Comparison of ENCODE assay signal across 23 cellular contexts in genomic region chr16:9557266-9557665, GRCh38.
DNase-seq lines count a peak whose midpoint lies in the region; ATAC-seq, FAIRE-seq and TF ChIP-seq lines count a peak whose summit lies in the region.
"Had no signal": no experiment of that assay in that cellular context is flagged by ENCODE, and none has a peak within 500 bp of the region (broad histone marks: within the 10 kb centered on the region; RNA-seq: fewer than 3 reads in every experiment).

No MANE protein-coding gene starts in this region.

- peaks cover 0 to 5% (median 0%) of the 10 kb centered on the region in 4 donors for H3K27me3 ChIP-seq in esophagus muscularis mucosa

- DNase-seq in A549 (ENCODE audit: low read depth in 1 of 2, low spot score in 1 of 2) (no peak), esophagus muscularis mucosa (ENCODE audit: extremely low spot score) (no peak), NAMALWA (ENCODE audit: low spot score) (no peak), EL (no peak)
- DNase-seq: Calu3; CD8-positive, alpha-beta memory T cell; DMS153; Karpas-422; MV-4-11; NCI-H1417; NCI-H1694 treated with DMSO at 0.1 percent for 48 hours; NCI-H510A treated with DMSO at 0.1 percent for 48 hours; NCI-H774; NK-92 treated with Interleukin-12 subunit alpha and Interleukin-12 subunit beta, amount 100 ng/mL, for 24 hours; SIG-M5 had no signal

- no peak for ATAC-seq in A549
- ATAC-seq in GM18867 (IDR thresholded peaks at IDR 0.05; ENCODE audit: unreplicated experiment): peak; percentile 63
- peak; percentile 72 for ATAC-seq in HG02678 (IDR thresholded peaks at IDR 0.05; ENCODE audit: unreplicated experiment)
- ATAC-seq in HG03565 (IDR thresholded peaks at IDR 0.05; ENCODE audit: unreplicated experiment): peak; percentile 54
- ATAC-seq in HG02885 (IDR thresholded peaks at IDR 0.05; ENCODE audit: poor library complexity, unreplicated experiment): no peak
- ATAC-seq: SK-N-SH treated with all-trans-retinoic acid at 6 μM for 48 hours had no signal

- H3K4me1 ChIP-seq in A549 (no peaks in the 10 kb centered on the region), esophagus muscularis mucosa (no peaks in the 10 kb centered on the region)

- H3K9me3 ChIP-seq in A549: no peaks in the 10 kb centered on the region
- peaks cover 0 to 5% (median 2%) of the 10 kb centered on the region in 4 donors for H3K9me3 ChIP-seq in esophagus muscularis mucosa

- WGBS in A549 (ENCODE audit: missing lambda C conversion rate): 2% methylated on average over 6 of the region's 6 CpGs
- 90% methylated on average over 6 of the region's 6 CpGs for WGBS in esophagus muscularis mucosa

- TF ChIP-seq RAD21 in A549 (conservative IDR thresholded peaks at IDR 0.05 in 1 of 2, IDR thresholded peaks at IDR 0.05 in 1 of 2): no peak

- H3K4me3 ChIP-seq in A549 (no peak overlapping the region), esophagus muscularis mucosa (no peak overlapping the region)

- CTCF ChIA-PET in A549 (lab: Yijun Ruan, JAX): no interaction called here

- FAIRE-seq in A549 (lab: Jason Lieb, UNC): peak; percentile 7
- FAIRE-seq: G401.6 had no signal

- H3K27ac ChIP-seq in A549: no peak overlapping the region
- H3K27ac ChIP-seq in esophagus muscularis mucosa (replicated peaks in 1 of 4): no peak overlapping the region
- H3K27ac ChIP-seq: 22Rv1, C4-2B had no signal

- intact Hi-C loops in esophagus muscularis mucosa (cut with DNase I): no loop called here

- TF ChIP-seq POLR2A in A549 (IDR thresholded peaks at IDR 0.05; ENCODE audit: low read length) (no peak), esophagus muscularis mucosa (IDR thresholded peaks at IDR 0.05; ENCODE audit: low read depth) (no peak)

- POLR2A ChIA-PET in A549 (lab: Yijun Ruan, JAX): no interaction called here

- TF ChIP-seq CTCF in A549 (IDR thresholded peaks at IDR 0.05): no peak
- TF ChIP-seq CTCF in esophagus muscularis mucosa (IDR thresholded peaks at IDR 0.05): no peak

- H3K36me3 ChIP-seq in esophagus muscularis mucosa: no peaks in the 10 kb centered on the region

- H3K4me2 ChIP-seq in A549: no peak overlapping the region

- TF ChIP-seq EP300 in A549 (IDR thresholded peaks at IDR 0.05) (no peak), esophagus muscularis mucosa (IDR thresholded peaks at IDR 0.05) (no peak)

TF ChIP-seq in A549, 52 proteins besides CTCF, POLR2A, EP300 and RAD21:
- TF ChIP-seq KDM1A (IDR thresholded peaks at IDR 0.05; ENCODE audit: low read depth) (no peak), POLR2AphosphoS2 (conservative IDR thresholded peaks at IDR 0.05; ENCODE audit: low read length) (no peak), CHD4 (IDR thresholded peaks at IDR 0.05; ENCODE audit: borderline replicate concordance) (no peak), CHD2 (IDR thresholded peaks at IDR 0.05; ENCODE audit: low read length, partially characterized antibody) (no peak)

Comparison
In these comparisons a context has a peak if more than half of its experiments do, and no peak if none do; other contexts are left out.
1. ATAC-seq: peak in GM18867 (single experiment), HG02678 (single experiment) and HG03565 (single experiment); none in A549 (0 of 2) and HG02885 (single experiment).